In the genomic region with DNA sequence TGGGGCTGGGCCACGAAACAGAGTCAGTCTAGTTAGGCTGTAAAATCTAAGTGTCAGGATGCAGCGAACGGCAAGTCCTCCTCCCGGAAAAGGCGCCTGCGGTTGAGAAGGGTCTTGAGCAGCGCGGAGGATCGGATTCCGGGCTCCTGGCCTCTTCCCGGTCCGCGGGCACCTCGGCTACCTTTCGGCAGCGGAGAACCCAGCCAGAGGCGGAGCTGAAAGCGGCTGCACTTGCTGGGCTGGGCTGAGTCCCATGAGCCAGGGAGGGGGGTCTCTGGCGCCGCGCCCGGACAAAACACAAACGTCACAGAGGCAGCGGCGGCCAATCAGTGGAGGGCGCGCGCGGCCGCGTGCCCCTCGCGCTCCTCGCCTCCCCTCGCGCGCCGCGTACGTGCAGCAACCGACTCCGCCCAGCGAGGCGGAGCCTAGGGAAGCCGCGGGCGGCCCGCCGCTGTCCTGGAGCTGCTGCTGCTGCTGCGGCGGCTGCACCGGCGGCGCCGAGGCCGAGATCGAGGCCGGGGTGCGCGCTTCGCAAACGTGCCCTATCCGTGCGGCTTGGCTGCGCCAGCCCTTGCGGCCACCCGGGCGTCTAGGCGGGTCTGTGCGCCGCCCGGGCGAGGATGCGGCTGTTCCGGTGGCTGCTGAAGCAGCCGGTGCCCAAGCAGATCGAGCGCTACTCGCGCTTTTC, we compare ENCODE assay signal across 8 cellular contexts. TPM values are rescaled to one million over a fixed set of nuclear protein-coding genes. Genes with fewer than 3 reads are reported as not detected.
DNase-seq lines count a peak whose midpoint lies in the region; ATAC-seq and TF ChIP-seq lines count a peak whose summit lies in the region.

A gene (plus strand): TSS at position 451 of the 688 bp plus-strand sequence. CDS start 170 bp downstream, at position 621.

- H3K36me3 ChIP-seq in transverse colon = no peaks in the 10 kb centered on the region

- no peaks in the 10 kb centered on the region for H3K27me3 ChIP-seq in transverse colon

- H3K27ac ChIP-seq in transverse colon = peak within 1 kb of the TSS; percentile 85 to 93 (median 89)

- TF ChIP-seq CTCF in GM12875 (IDR thresholded peaks at IDR 0.05; ENCODE audit: borderline replicate concordance, insufficient read depth, low read depth, low read length) (no peak), transverse colon (IDR thresholded peaks at IDR 0.05) (no peak)

- peak; percentile 89 for ATAC-seq in HG02763 (IDR thresholded peaks at IDR 0.05; ENCODE audit: unreplicated experiment)

- intact Hi-C loops in cardiac septum (cut with DNase I) = loop anchor here (2.0 kb wide), 1 partner anchor 68 kb away; no protein-coding TSS in a partner anchor
- intact Hi-C loops in transverse colon (cut with DNase I; ENCODE audit: low total_unique reads) = loop anchor here (1.0 kb wide), 1 partner anchor 14 kb away; no protein-coding TSS in a partner anchor

- in situ Hi-C loops in transverse colon (cut with MboI; ENCODE audit: low pct_ligation_motif_present in 1 of 4, low pct_unique_long_range_greater_than_20kb in 1 of 4, low sequenced_read_pairs in 3 of 4) = no loop called here

- peaks cover 0 to 12% (median 3%) of the 10 kb centered on the region in 4 donors for H3K4me1 ChIP-seq in transverse colon

- no peak for TF ChIP-seq EP300 in transverse colon (IDR thresholded peaks at IDR 0.05; ENCODE audit: low read depth)

- H3K9me3 ChIP-seq in transverse colon = no peaks in the 10 kb centered on the region

- DNase-seq in NCI-H1417 (lab: John Stamatoyannopoulos, UW) = peak; percentile 89 to 97 (median 97)
- DNase-seq in SW 1271 (lab: John Stamatoyannopoulos, UW) = peak; percentile 10 to 36
- DNase-seq in activated naive CD8-positive, alpha-beta T cell treated with anti-CD3 and anti-CD28 coated beads, Interleukin-2, amount 50 U/mL, for 16 hours (ENCODE audit: low read depth, low spot score) = peak; percentile 65
- DNase-seq in cardiac septum (ENCODE audit: low spot score) = peak; percentile 90
- DNase-seq in pons (ENCODE audit: low spot score) = peak; percentile 77
- peak; percentile 92 for DNase-seq in transverse colon

- WGBS in transverse colon (ENCODE audit: low coverage in 1 of 2), 2 donors = 53% methylated on average over 49 of the region's 80 CpGs; no CpG with 5 or more reads in 1 of the 2 donors

- H3K4me3 ChIP-seq in GM12875 (ENCODE audit: low read depth, low read length) (peak within 1 kb of the TSS; percentile 69), transverse colon (peak within 1 kb of the TSS; percentile 64 to 82 (median 77))

- TF ChIP-seq POLR2A in transverse colon (IDR thresholded peaks at IDR 0.05) = peak; percentile 70

RNA-seq across cellular contexts. Expression of the gene that starts here (rescaled TPM):
- total RNA-seq in cardiac septum = 16.4 TPM
- total RNA-seq in transverse colon = 10 to 100 TPM in 3 of 4 donors, 1 to 10 TPM in 1; 9.4 to 36.8 (median 27.0) TPM

Comparison
In these comparisons a context has a peak if more than half of its experiments do, and no peak if none do; other contexts are left out.
1. Peak in every context shown above with its lines: DNase-seq, ATAC-seq, H3K4me3 ChIP-seq and H3K27ac ChIP-seq.
2. DNase-seq: peak in every context shown above with its lines; median percentile 97 in NCI-H1417; 92 in transverse colon; 90 in cardiac septum; 77 in pons; 65 in activated naive CD8-positive, alpha-beta T cell treated with anti-CD3 and anti-CD28 coated beads, Interleukin-2, amount 50 U/mL, for 16 hours; 23 in SW 1271.